ENCODE assay signal across 7 cellular contexts in the genomic region with DNA sequence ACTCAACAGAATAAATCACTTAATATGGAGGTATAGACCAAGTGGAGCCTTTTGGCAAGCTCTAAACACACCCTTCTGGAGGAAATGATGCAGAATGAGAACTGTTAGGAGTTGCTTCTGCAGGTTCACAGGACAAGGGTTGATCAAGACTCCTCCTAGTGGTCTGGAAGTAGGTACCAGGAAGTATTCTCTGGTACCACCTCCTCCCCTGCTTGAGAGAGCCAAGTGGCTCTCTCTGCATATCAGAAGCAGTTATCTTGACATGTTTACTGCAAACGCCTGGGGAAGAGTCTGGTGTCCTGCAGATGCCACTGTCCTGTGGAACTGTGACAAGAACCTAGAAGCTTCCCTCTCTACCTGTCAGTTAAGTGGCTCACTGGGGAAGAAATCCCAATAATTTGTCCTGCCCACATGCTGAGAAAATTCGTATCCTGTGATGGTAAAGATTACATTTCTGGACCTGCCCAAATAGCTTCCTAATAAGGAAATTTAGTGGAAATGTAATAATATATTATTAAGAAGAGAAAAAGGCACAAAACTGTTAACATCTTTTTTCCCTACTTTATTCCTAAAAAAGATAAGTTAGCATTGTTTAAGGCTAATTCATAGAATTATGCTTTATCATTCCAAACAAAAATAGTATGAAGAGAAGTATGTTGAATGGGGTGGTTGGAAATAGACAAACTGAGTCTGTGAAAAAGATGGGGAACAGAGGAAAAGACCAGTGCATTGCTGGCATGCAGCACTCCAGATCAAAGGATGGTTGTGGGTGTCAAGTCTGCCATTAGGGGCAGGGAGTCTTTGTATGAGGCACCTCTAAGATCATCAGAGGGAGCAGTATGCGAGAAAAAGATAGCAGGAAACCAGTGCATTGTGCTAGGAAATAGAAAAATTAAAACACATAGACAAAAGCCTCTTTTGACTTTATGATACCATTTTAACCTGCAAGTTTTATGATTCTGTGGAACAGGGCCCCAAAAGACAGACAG.
DNase-seq lines count a peak whose midpoint lies in the region; ATAC-seq and TF ChIP-seq lines count a peak whose summit lies in the region.

No MANE protein-coding gene starts in this region.

- TF ChIP-seq POLR2A in heart left ventricle (IDR thresholded peaks at IDR 0.05): no peak

- TF ChIP-seq CTCF in heart left ventricle (IDR thresholded peaks at IDR 0.05): peak in 11 of 12 donors; percentile 5 to 46 (median 32)

- peak overlapping the region in 1 of 12 donors; percentile 92 for H3K27ac ChIP-seq in heart left ventricle

- H3K4me1 ChIP-seq in heart left ventricle: peaks cover 0 to 77% (median 13%) of the 10 kb centered on the region in 12 donors

- in situ Hi-C loops in G401 (cut with HindIII; ENCODE audit: low sequenced_read_pairs): no loop called here

- peak; percentile 55 for ATAC-seq in GM19455 (IDR thresholded peaks at IDR 0.05; ENCODE audit: unreplicated experiment)
- ATAC-seq in HG03439 (IDR thresholded peaks at IDR 0.05; ENCODE audit: unreplicated experiment): peak; percentile 61
- ATAC-seq in heart left ventricle: peak in 3 of 4 donors; percentile 53 to 76 (median 57)

- intact Hi-C loops in heart left ventricle (cut with DNase I): loop anchor here in 4 of 10 donors (5.0 to 10.0 kb wide), 3 partner anchors 118 to 218 kb away; a partner anchor contains a TSS

- DNase-seq in G401 (ENCODE audit: low spot score) (peak; percentile 32), NCI-H82 treated with DMSO at 0.1 percent for 48 hours (lab: John Stamatoyannopoulos, UW; ENCODE audit: unreplicated experiment) (peak; percentile 2), activated T-helper 1 cell treated with Interleukin-2 at 50 U/mL for 16 hours (ENCODE audit: low read depth) (peak; percentile 23), heart left ventricle (no peak)
- DNase-seq in stimulated activated CD4-positive, alpha-beta T cell treated with anti-CD3 and anti-CD28 coated beads, TNF-alpha, amount 100 ng/mL, for 1 hour (ENCODE audit: low read depth in 3 of 3, low spot score in 1 of 3): peak in 2 of 3 donors; percentile 20 to 22

- no peaks in the 10 kb centered on the region for H3K27me3 ChIP-seq in heart left ventricle

- H3K9me3 ChIP-seq in heart left ventricle: no peaks in the 10 kb centered on the region

- WGBS in heart left ventricle, 4 donors: 63 to 72% (median 66%) methylated on average over 3 of the region's 3 CpGs

- no peak overlapping the region for H3K4me3 ChIP-seq in heart left ventricle

- H3K36me3 ChIP-seq in heart left ventricle: peaks cover 0 to 25% (median 0%) of the 10 kb centered on the region in 9 donors

Comparison
In these comparisons a context has a peak if more than half of its experiments do, and no peak if none do; other contexts are left out.
1. DNase-seq: peak in G401 (single experiment), NCI-H82 treated with DMSO at 0.1 percent for 48 hours (single experiment), activated T-helper 1 cell treated with Interleukin-2 at 50 U/mL for 16 hours (single experiment) and stimulated activated CD4-positive, alpha-beta T cell treated with anti-CD3 and anti-CD28 coated beads, TNF-alpha, amount 100 ng/mL, for 1 hour (2 of 3); none in heart left ventricle (0 of 5).
2. Peak in every context shown above with its lines, with median percentiles within 50 percentile points of each other: ATAC-seq.